16 cellular contexts compared by ENCODE assay signal in the genomic region with DNA sequence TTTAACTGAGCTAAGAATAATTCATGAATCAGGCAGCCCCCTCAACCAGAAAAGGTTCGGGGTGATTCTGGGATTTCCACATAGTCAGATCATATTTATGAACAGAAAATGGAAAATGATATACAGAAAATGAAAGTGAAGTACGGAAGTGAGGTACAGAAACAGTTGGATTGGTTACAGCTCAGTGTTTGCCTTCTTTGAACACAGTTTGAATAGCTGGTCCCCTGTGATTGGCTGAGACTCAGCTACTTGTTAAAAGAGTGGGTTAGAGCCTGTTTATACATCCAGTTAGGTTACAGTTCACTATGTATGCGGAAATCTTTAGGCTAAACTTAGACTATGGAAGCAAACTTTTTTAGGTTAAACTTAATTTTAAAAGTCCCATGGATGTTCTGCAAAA.
DNase-seq lines count a peak whose midpoint lies in the region; ATAC-seq and TF ChIP-seq lines count a peak whose summit lies in the region.
"Had no signal": no experiment of that assay in that cellular context is flagged by ENCODE, and none has a peak within 500 bp of the region (broad histone marks: within the 10 kb centered on the region; RNA-seq: fewer than 3 reads in every experiment).

No MANE protein-coding gene starts in this region.

- no peak overlapping the region for H3K18ac ChIP-seq in neuronal stem cell (ENCODE audit: low read length)

- H2BK15ac ChIP-seq in neuronal stem cell (ENCODE audit: low read length) = no peak overlapping the region

- no peaks in the 10 kb centered on the region for H3K27me3 ChIP-seq in neuronal stem cell (ENCODE audit: control insufficient read depth in 3 of 3, insufficient read depth in 3 of 3, low read depth in 1 of 3, low read length in 3 of 3)

- no peak overlapping the region for H4K91ac ChIP-seq in neuronal stem cell (ENCODE audit: low read depth, low read length, poor library complexity)

- no peak overlapping the region for H3K23ac ChIP-seq in neuronal stem cell (ENCODE audit: low read depth, low read length, poor library complexity)

- no CpG with 5 or more reads among the region's 3 CpGs for WGBS in neuronal stem cell (ENCODE audit: extremely low coverage in 2 of 2, insufficient read length in 2 of 2, insufficient replicate concordance in 1 of 2), 2 donors

- no peak overlapping the region for H3K4ac ChIP-seq in neuronal stem cell (ENCODE audit: low read length)

- H4K8ac ChIP-seq in neuronal stem cell (ENCODE audit: low read depth, low read length) = no peak overlapping the region

- no peak overlapping the region for H3K9ac ChIP-seq in neuronal stem cell (ENCODE audit: low read depth, low read length, poor library complexity)
- H3K9ac ChIP-seq: GM23248 had no signal

- no peak overlapping the region for H2BK120ac ChIP-seq in neuronal stem cell (ENCODE audit: low read depth, low read length)

- H3K4me3 ChIP-seq in neuronal stem cell (ENCODE audit: low read length in 2 of 2) (no peak overlapping the region), mucosa of descending colon (no peak overlapping the region)
- H3K4me3 ChIP-seq: GM23248 had no signal

- H3K36me3 ChIP-seq in neuronal stem cell (replicated peaks in 1 of 2; ENCODE audit: control insufficient read depth in 2 of 2, insufficient read depth in 2 of 2, low read length in 2 of 2) = no peaks in the 10 kb centered on the region
- H3K36me3 ChIP-seq in mucosa of descending colon (ENCODE audit: low read depth) = no peaks in the 10 kb centered on the region

- H3K4me1 ChIP-seq in neuronal stem cell (ENCODE audit: control insufficient read depth in 2 of 2, insufficient read depth in 1 of 2, low read depth in 1 of 2, low read length in 2 of 2) (no peaks in the 10 kb centered on the region), mucosa of descending colon (ENCODE audit: low read depth) (no peaks in the 10 kb centered on the region)

- no peak overlapping the region for H2BK12ac ChIP-seq in neuronal stem cell (ENCODE audit: low read length)

- H3K14ac ChIP-seq in neuronal stem cell (ENCODE audit: low read length) = no peak overlapping the region

- intact Hi-C loops in mucosa of descending colon (cut with DNase I, micrococcal nuclease) = no loop called here

- H3K27ac ChIP-seq in neuronal stem cell (replicated peaks; ENCODE audit: low read length) = no peak overlapping the region
- H3K27ac ChIP-seq: 22Rv1, GM23248 had no signal

- no peak overlapping the region for H3K4me2 ChIP-seq in neuronal stem cell (ENCODE audit: insufficient read depth, low read length, poor library complexity, severe bottlenecking)

- H2AK5ac ChIP-seq in neuronal stem cell (ENCODE audit: low read depth, low read length) = no peak overlapping the region

- peak overlapping the region; percentile 50 for H2AFZ ChIP-seq in neuronal stem cell (ENCODE audit: low read length)
- H2AFZ ChIP-seq: GM23248 had no signal

- no peak for TF ChIP-seq CTCF in mucosa of descending colon (IDR thresholded peaks at IDR 0.05)

- DNase-seq in DMS53 (lab: John Stamatoyannopoulos, UW) (peak; percentile 9), DMS53 treated with DMSO at 0.1 percent for 48 hours (lab: John Stamatoyannopoulos, UW; ENCODE audit: unreplicated experiment) (no peak), MV-4-11 (lab: John Stamatoyannopoulos, UW) (peak; percentile 52), neuronal stem cell (ENCODE audit: low spot score) (no peak), kidney tubule cell (ENCODE audit: low spot score) (no peak), mucosa of descending colon (no peak)
- no peak for DNase-seq in stimulated activated CD4-positive, alpha-beta T cell treated with anti-CD3 and anti-CD28 coated beads, Interleukin-15, amount 100 ng/mL, for 24 hours
- DNase-seq: ACHN; C1 segment of cervical spinal cord; CD4-positive, alpha-beta T cell; DMS153; GF-D8; GM23248; H7 had no signal

- H3K79me1 ChIP-seq in neuronal stem cell (ENCODE audit: low read depth, low read length) = no peaks in the 10 kb centered on the region

- ATAC-seq in HG02798 (IDR thresholded peaks at IDR 0.05; ENCODE audit: poor library complexity, unreplicated experiment) = peak; percentile 49
- no peak for ATAC-seq in mucosa of descending colon

- no peak overlapping the region for H2BK5ac ChIP-seq in neuronal stem cell (ENCODE audit: low read length)

- H3K9me3 ChIP-seq in neuronal stem cell (replicated peaks in 1 of 2; ENCODE audit: control insufficient read depth in 2 of 2, insufficient read depth in 1 of 2, low read depth in 1 of 2, low read length in 2 of 2) (peaks cover 0 to 5% of the 10 kb centered on the region in 2 donors), mucosa of descending colon (no peaks in the 10 kb centered on the region)

Comparison
In these comparisons a context has a peak if more than half of its experiments do, and no peak if none do; other contexts are left out.
1. DNase-seq: peak in DMS53 (single experiment) and MV-4-11 (single experiment); none in DMS53 treated with DMSO at 0.1 percent for 48 hours (single experiment), neuronal stem cell (single experiment), kidney tubule cell (single experiment), mucosa of descending colon (0 of 3) and stimulated activated CD4-positive, alpha-beta T cell treated with anti-CD3 and anti-CD28 coated beads, Interleukin-15, amount 100 ng/mL, for 24 hours (single experiment).